25 cellular contexts compared by ENCODE assay signal in genomic region chr4:30959781-30960485, GRCh38.
DNase-seq lines count a peak whose midpoint lies in the region; ATAC-seq, FAIRE-seq and TF ChIP-seq lines count a peak whose summit lies in the region.
"Had no signal": no experiment of that assay in that cellular context is flagged by ENCODE, and none has a peak within 500 bp of the region (broad histone marks: within the 10 kb centered on the region; RNA-seq: fewer than 3 reads in every experiment).

No MANE protein-coding gene starts in this region.

- DNase-seq in HepG2 (ENCODE audit: low spot score) (no peak), right lobe of liver (no peak), SK-N-MC (ENCODE audit: low read depth, low spot score) (peak; percentile 44), Right ventricle myocardium superior (no peak), iPS-NIHi11 (ENCODE audit: low spot score) (no peak)
- DNase-seq: ACHN; BE2C; C1 segment of cervical spinal cord; CD4-positive, alpha-beta memory T cell; CD4-positive, CD25-positive, alpha-beta regulatory T cell; CD8-positive, alpha-beta memory T cell; COR-L47; DMS 273 treated with DMSO at 0.1 percent for 48 hours; DMS153; DMS53; DMS79; DND-41; EL; GDM1 had no signal

- no peaks in the 10 kb centered on the region for H3K79me2 ChIP-seq in HepG2 (ENCODE audit: insufficient read depth, low read length)

- no peak for TF ChIP-seq EP300 in HepG2 (IDR thresholded peaks at IDR 0.05; ENCODE audit: low read depth in 2 of 2, low read length in 2 of 2)
- TF ChIP-seq EP300 in HepG2 (CRISPR knock-in tag; IDR thresholded peaks at IDR 0.05; ENCODE audit: borderline replicate concordance): no peak

- POLR2A ChIA-PET in HepG2 (lab: Yijun Ruan, JAX): no interaction called here

- H3K36me3 ChIP-seq in HepG2 (replicated peaks in 1 of 2; ENCODE audit: control insufficient read depth in 1 of 2, insufficient read depth in 2 of 2, low read length in 2 of 2) (no peaks in the 10 kb centered on the region), right lobe of liver (no peaks in the 10 kb centered on the region), SK-N-MC (ENCODE audit: insufficient read depth, low read length) (no peaks in the 10 kb centered on the region)
- H3K36me3 ChIP-seq: BE2C, BLaER1 had no signal

- ATAC-seq in HepG2 (no peak), right lobe of liver (no peak), Right ventricle myocardium superior (ENCODE audit: poor library complexity) (no peak)
- ATAC-seq: A549, GM12878 had no signal

- CTCF ChIA-PET in HepG2 (lab: Yijun Ruan, JAX; ENCODE audit: low intra/inter-chr PET ratio, low total read pairs): no interaction called here

- intact Hi-C loops in HepG2 (cut with micrococcal nuclease; ENCODE audit: unreplicated experiment): no loop called here
- intact Hi-C loops in right lobe of liver (cut with DNase I): no loop called here
- intact Hi-C loops in Right ventricle myocardium superior (cut with DNase I): no loop called here

- no peaks in the 10 kb centered on the region for H3K27me3 ChIP-seq in HepG2 (ENCODE audit: control insufficient read depth in 1 of 2, insufficient read depth in 2 of 2, low read length in 2 of 2)
- H3K27me3 ChIP-seq in right lobe of liver: no peaks in the 10 kb centered on the region
- H3K27me3 ChIP-seq: BE2C, BLaER1 had no signal

- TF ChIP-seq CTCF in HepG2 (CRISPR knock-in tag; IDR thresholded peaks at IDR 0.05) (no peak), right lobe of liver (IDR thresholded peaks at IDR 0.05) (no peak)

- H4K20me1 ChIP-seq in HepG2 (ENCODE audit: insufficient read depth, low read length): no peaks in the 10 kb centered on the region
- H4K20me1 ChIP-seq: BLaER1 had no signal

- H3K27ac ChIP-seq in HepG2 (ENCODE audit: extremely low read length, insufficient read depth, low read length): no peak overlapping the region
- no peak overlapping the region for H3K27ac ChIP-seq in right lobe of liver
- H3K27ac ChIP-seq in SK-N-MC: peak overlapping the region; percentile 42; the same call in 1 of the 2 replicates
- H3K27ac ChIP-seq: 22Rv1, A549, BLaER1 had no signal

- WGBS in HepG2 (ENCODE audit: low lambda C conversion rate): 1% methylated on average over 3 of the region's 3 CpGs
- 31% methylated on average over 3 of the region's 3 CpGs for WGBS in right lobe of liver (ENCODE audit: insufficient coverage, low coverage, low lambda C conversion rate, missing lambda C conversion rate)

- no peak overlapping the region for H3K4me2 ChIP-seq in HepG2 (ENCODE audit: low read depth, low read length)
- H3K4me2 ChIP-seq: A549, BLaER1 had no signal

- H2AFZ ChIP-seq in HepG2 (ENCODE audit: low read length): no peak overlapping the region

- no peak overlapping the region for H3K4me3 ChIP-seq in HepG2 (replicated peaks in 1 of 3; ENCODE audit: insufficient read depth in 1 of 3, low read depth in 2 of 3, low read length in 3 of 3)
- no peak overlapping the region for H3K4me3 ChIP-seq in right lobe of liver
- H3K4me3 ChIP-seq in SK-N-MC: no peak overlapping the region
- H3K4me3 ChIP-seq: A549, BLaER1, GM12878 had no signal

- TF ChIP-seq RAD21 in HepG2 (CRISPR knock-in tag; IDR thresholded peaks at IDR 0.05): no peak

- FAIRE-seq in HepG2 (lab: Jason Lieb, UNC): no peak
- FAIRE-seq: A549, GM12878, GM12892, GM18507 had no signal

- no TSS peak for BruUV-seq in HepG2 (replicated peaks; lab: Mats Ljungman, UMichigan)

- H3K9ac ChIP-seq in HepG2 (ENCODE audit: insufficient read depth, low read depth, low read length) (no peak overlapping the region), SK-N-MC (ENCODE audit: insufficient read length) (no peak overlapping the region)
- H3K9ac ChIP-seq: BLaER1 had no signal

- TF ChIP-seq POLR2A in HepG2 (IDR thresholded peaks at IDR 0.05; ENCODE audit: insufficient read depth in 1 of 2, low read depth in 2 of 2, low read length in 2 of 2) (no peak), right lobe of liver (IDR thresholded peaks at IDR 0.05) (no peak)

- H3K9me3 ChIP-seq in HepG2 (ENCODE audit: low read length) (no peaks in the 10 kb centered on the region), right lobe of liver (no peaks in the 10 kb centered on the region), SK-N-MC (ENCODE audit: low read depth, low read length) (no peaks in the 10 kb centered on the region)
- H3K9me3 ChIP-seq: A549, BE2C, BLaER1 had no signal

- no peaks in the 10 kb centered on the region for H3K4me1 ChIP-seq in HepG2 (ENCODE audit: insufficient read depth, low read length)
- no peaks in the 10 kb centered on the region for H3K4me1 ChIP-seq in right lobe of liver
- H3K4me1 ChIP-seq: A549, BLaER1 had no signal

- in situ Hi-C loops in HepG2 (cut with HindIII; ENCODE audit: extremely low pct_ligation_motif_present, low pct_unique_long_range_greater_than_20kb): no loop called here

TF ChIP-seq in HepG2, 621 proteins besides CTCF, POLR2A, EP300 and RAD21:
- TF ChIP-seq HNRNPK (IDR thresholded peaks at IDR 0.05; ENCODE audit: low read depth, low read length, poor library complexity, severe bottlenecking): peak; percentile 69
- no peak for TF ChIP-seq PITX1 (CRISPR knock-in tag; IDR thresholded peaks at IDR 0.05)
